ENCODE assay signal across 25 cellular contexts in the genomic region with DNA sequence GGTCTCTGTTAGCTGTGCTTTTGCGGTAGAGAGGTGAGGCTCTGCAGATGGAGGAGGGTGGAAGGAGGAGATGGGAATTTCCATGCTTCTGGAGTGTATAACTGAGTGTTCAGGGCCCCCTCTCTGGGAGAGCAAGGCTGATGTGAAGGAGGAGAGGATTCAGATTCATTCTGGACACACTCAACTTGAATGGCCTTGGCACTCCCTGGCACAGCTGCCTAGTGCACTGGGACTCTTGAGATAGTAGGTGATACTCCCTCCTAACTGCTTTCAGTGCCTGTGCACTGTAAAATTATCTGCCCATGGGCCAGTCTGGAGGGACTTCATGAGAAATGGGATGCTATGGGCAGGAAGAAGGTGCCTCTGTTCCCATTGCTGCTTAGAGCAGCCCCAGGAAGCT. TPM values are rescaled to one million over a fixed set of nuclear protein-coding genes. Genes with fewer than 3 reads are reported as not detected.
A peak's percentile ranks its signal among the peaks of the same experiment; 100 is the strongest.
DNase-seq lines count a peak whose midpoint lies in the region; ATAC-seq, FAIRE-seq and TF ChIP-seq lines count a peak whose summit lies in the region.
"Had no signal": no experiment of that assay in that cellular context is flagged by ENCODE, and none has a peak within 500 bp of the region (broad histone marks: within the 10 kb centered on the region; RNA-seq: fewer than 3 reads in every experiment).

No MANE protein-coding gene starts in this region.

- H2AFZ ChIP-seq in HepG2 (ENCODE audit: low read length) (no peak overlapping the region), neuronal stem cell (ENCODE audit: low read length) (no peak overlapping the region)

- H3K36me3 ChIP-seq in HepG2 (replicated peaks in 1 of 2; ENCODE audit: control insufficient read depth in 1 of 2, insufficient read depth in 2 of 2, low read length in 2 of 2) (peaks cover 3 to 10% of the 10 kb centered on the region in 2 experiments; a peak in 3 of 5 replicates), right lobe of liver (no peaks in the 10 kb centered on the region), muscle layer of colon (ENCODE audit: insufficient read depth, low read length) (no peaks in the 10 kb centered on the region), neuronal stem cell (replicated peaks in 1 of 2; ENCODE audit: control insufficient read depth in 2 of 2, insufficient read depth in 2 of 2, low read length in 2 of 2) (peaks cover 0 to 76% of the 10 kb centered on the region in 2 donors)
- H3K36me3 ChIP-seq: heart left ventricle, thoracic aorta had no signal

- peaks cover 47% of the 10 kb centered on the region for H3K4me1 ChIP-seq in HepG2 (ENCODE audit: insufficient read depth, low read length)
- peaks cover 0 to 22% (median 3%) of the 10 kb centered on the region in 4 donors for H3K4me1 ChIP-seq in right lobe of liver
- peaks cover 72% of the 10 kb centered on the region for H3K4me1 ChIP-seq in muscle layer of colon (ENCODE audit: insufficient read depth, low read length)
- peaks cover 0 to 12% of the 10 kb centered on the region in 2 donors for H3K4me1 ChIP-seq in neuronal stem cell (ENCODE audit: control insufficient read depth in 2 of 2, insufficient read depth in 1 of 2, low read depth in 1 of 2, low read length in 2 of 2)

- no peak overlapping the region for H3K23ac ChIP-seq in neuronal stem cell (ENCODE audit: low read depth, low read length, poor library complexity)

- H3K14ac ChIP-seq in neuronal stem cell (ENCODE audit: low read length): no peak overlapping the region

- CTCF ChIA-PET in HepG2 (lab: Yijun Ruan, JAX; ENCODE audit: low intra/inter-chr PET ratio, low total read pairs): no interaction called here

- H4K8ac ChIP-seq in neuronal stem cell (ENCODE audit: low read depth, low read length): no peak overlapping the region

- H3K36me3 Mint-ChIP-seq in brain: peaks cover 4% of the 10 kb centered on the region

- no peaks in the 10 kb centered on the region for H3K9me3 ChIP-seq in HepG2 (ENCODE audit: low read length)
- no peaks in the 10 kb centered on the region for H3K9me3 ChIP-seq in right lobe of liver
- H3K9me3 ChIP-seq in muscle layer of colon (ENCODE audit: low read length): no peaks in the 10 kb centered on the region
- H3K9me3 ChIP-seq in neuronal stem cell (replicated peaks in 1 of 2; ENCODE audit: control insufficient read depth in 2 of 2, insufficient read depth in 1 of 2, low read depth in 1 of 2, low read length in 2 of 2): no peaks in the 10 kb centered on the region
- H3K9me3 ChIP-seq: heart left ventricle, MG63, thoracic aorta had no signal

- FAIRE-seq in HepG2 (lab: Jason Lieb, UNC): no peak
- FAIRE-seq: GM12892 had no signal

- no peaks in the 10 kb centered on the region for H3K9me3 Mint-ChIP-seq in brain
- H3K9me3 Mint-ChIP-seq: activated CD4-positive, alpha-beta memory T cell treated with anti-CD3 and anti-CD28 coated beads, Interleukin-2, amount 10 ng/mL, durations not matched to agents 7 days and 5 days had no signal

- no peak overlapping the region for H2BK15ac ChIP-seq in neuronal stem cell (ENCODE audit: low read length)

- POLR2A ChIA-PET in HepG2 (lab: Yijun Ruan, JAX): interaction anchor here (1.2 kb wide), 1 partner anchor 13 kb away, joined by 3 read pairs; no protein-coding TSS in a partner anchor

- H3K9ac ChIP-seq in HepG2 (ENCODE audit: insufficient read depth, low read depth, low read length) (no peak overlapping the region), muscle layer of colon (ENCODE audit: low read length) (no peak overlapping the region), neuronal stem cell (ENCODE audit: low read depth, low read length, poor library complexity) (no peak overlapping the region)

- H3K27ac ChIP-seq in HepG2 (ENCODE audit: extremely low read length, insufficient read depth, low read length): no peak overlapping the region
- no peak overlapping the region for H3K27ac ChIP-seq in right lobe of liver
- H3K27ac ChIP-seq in muscle layer of colon (ENCODE audit: low read depth, low read length): peak overlapping the region; percentile 12
- no peak overlapping the region for H3K27ac ChIP-seq in neuronal stem cell (replicated peaks; ENCODE audit: low read length)
- H3K27ac ChIP-seq: epithelial cell of prostate, thoracic aorta had no signal

- H3K4me2 ChIP-seq in HepG2 (ENCODE audit: low read depth, low read length) (no peak overlapping the region), neuronal stem cell (ENCODE audit: insufficient read depth, low read length, poor library complexity, severe bottlenecking) (no peak overlapping the region)

- no peaks in the 10 kb centered on the region for H3K27me3 Mint-ChIP-seq in brain
- H3K27me3 Mint-ChIP-seq: activated CD4-positive, alpha-beta memory T cell treated with anti-CD3 and anti-CD28 coated beads, Interleukin-2, amount 10 ng/mL, durations not matched to agents 7 days and 5 days had no signal

- peak overlapping the region in 4 of 5 experiments; percentile 54 to 97 (median 81) for H3K27ac Mint-ChIP-seq in brain
- H3K27ac Mint-ChIP-seq: activated CD4-positive, alpha-beta memory T cell treated with anti-CD3 and anti-CD28 coated beads, Interleukin-2, amount 10 ng/mL, durations not matched to agents 7 days and 5 days had no signal

- H2BK12ac ChIP-seq in neuronal stem cell (ENCODE audit: low read length): no peak overlapping the region

- no peak overlapping the region for H2BK120ac ChIP-seq in neuronal stem cell (ENCODE audit: low read depth, low read length)

- in situ Hi-C loops in HepG2 (cut with HindIII; ENCODE audit: extremely low pct_ligation_motif_present, low pct_unique_long_range_greater_than_20kb): no loop called here

- TF ChIP-seq EP300 in HepG2 (IDR thresholded peaks at IDR 0.05; ENCODE audit: low read depth in 2 of 2, low read length in 2 of 2) (no peak), HepG2 (CRISPR knock-in tag; IDR thresholded peaks at IDR 0.05; ENCODE audit: borderline replicate concordance) (no peak)

- H3K18ac ChIP-seq in neuronal stem cell (ENCODE audit: low read length): no peak overlapping the region

- peaks cover 19% of the 10 kb centered on the region for H3K79me2 ChIP-seq in HepG2 (ENCODE audit: insufficient read depth, low read length)

- no TSS peak for BruUV-seq in HepG2 (replicated peaks; lab: Mats Ljungman, UMichigan)

- H3K4me1 Mint-ChIP-seq in brain: peaks cover 90% of the 10 kb centered on the region

- no peak for ATAC-seq in HepG2
- ATAC-seq in right lobe of liver: no peak

- DNase-seq in HepG2 (ENCODE audit: low spot score) (no peak), right lobe of liver (no peak), NCI-H2227 treated with DMSO at 0.1 percent for 48 hours (lab: John Stamatoyannopoulos, UW) (no peak), nucleus accumbens (lab: John Stamatoyannopoulos, UW) (no peak), neuronal stem cell (ENCODE audit: low spot score) (no peak)
- no peak for DNase-seq in NK-92 treated with Interleukin-12 subunit alpha and Interleukin-12 subunit beta, amount 100 ng/mL, for 24 hours (lab: John Stamatoyannopoulos, UW)
- DNase-seq: activated CD4-positive, alpha-beta memory T cell treated with anti-CD3 and anti-CD28 coated beads, Interleukin-2, amount 10 ng/mL, durations not matched to agents 7 days and 5 days; activated CD4-positive, CD25-positive, alpha-beta regulatory T cell; C1 segment of cervical spinal cord; Calu3; HCEC 1CT; heart left ventricle; mammary epithelial cell; MG63; NCI-H1417; NCI-H446; OCI-M1; stimulated activated CD4-positive, alpha-beta T cell treated with anti-CD3 and anti-CD28 coated beads, Interleukin-4, amount 100 ng/mL, for 1 hour; stimulated activated naive CD4-positive, alpha-beta T cell treated with Interleukin-2 at 50 U/mL for 16 hours; SW 1271 had no signal

- WGBS in HepG2 (ENCODE audit: low lambda C conversion rate): 100% methylated on average over 1 of the region's 1 CpG
- 100% methylated on average over 1 of the region's 1 CpG for WGBS in right lobe of liver (ENCODE audit: insufficient coverage, low coverage, low lambda C conversion rate, missing lambda C conversion rate)
- WGBS in neuronal stem cell (ENCODE audit: extremely low coverage in 2 of 2, insufficient read length in 2 of 2, insufficient replicate concordance in 1 of 2), 2 donors: no CpG with 5 or more reads among the region's 1 CpG

- H3K4me3 ChIP-seq in HepG2 (replicated peaks in 1 of 3; ENCODE audit: insufficient read depth in 1 of 3, low read depth in 2 of 3, low read length in 3 of 3) (no peak overlapping the region), right lobe of liver (no peak overlapping the region), muscle layer of colon (ENCODE audit: low read depth in 1 of 2, low read length in 2 of 2) (no peak overlapping the region), neuronal stem cell (ENCODE audit: low read length in 2 of 2) (no peak overlapping the region)
- H3K4me3 ChIP-seq: heart left ventricle, MG63, thoracic aorta had no signal

- peaks cover 16% of the 10 kb centered on the region for H4K20me1 ChIP-seq in HepG2 (ENCODE audit: insufficient read depth, low read length)

- H3K4me3 Mint-ChIP-seq in brain: peak overlapping the region in 1 of 5 experiments; percentile 13
- H3K4me3 Mint-ChIP-seq: activated CD4-positive, alpha-beta memory T cell treated with anti-CD3 and anti-CD28 coated beads, Interleukin-2, amount 10 ng/mL, durations not matched to agents 7 days and 5 days had no signal

- no peak overlapping the region for H2AK5ac ChIP-seq in neuronal stem cell (ENCODE audit: low read depth, low read length)

- intact Hi-C loops in HepG2 (cut with micrococcal nuclease; ENCODE audit: unreplicated experiment): no loop called here
- intact Hi-C loops in right lobe of liver (cut with DNase I): no loop called here

- H3K27me3 ChIP-seq in HepG2 (ENCODE audit: control insufficient read depth in 1 of 2, insufficient read depth in 2 of 2, low read length in 2 of 2) (no peaks in the 10 kb centered on the region), right lobe of liver (no peaks in the 10 kb centered on the region), muscle layer of colon (ENCODE audit: control insufficient read depth in 1 of 2, insufficient read depth in 2 of 2, low read length in 2 of 2) (no peaks in the 10 kb centered on the region), neuronal stem cell (ENCODE audit: control insufficient read depth in 3 of 3, insufficient read depth in 3 of 3, low read depth in 1 of 3, low read length in 3 of 3) (no peaks in the 10 kb centered on the region)
- H3K27me3 ChIP-seq: heart left ventricle, MG63 had no signal

- TF ChIP-seq POLR2A in HepG2 (IDR thresholded peaks at IDR 0.05; ENCODE audit: insufficient read depth in 1 of 2, low read depth in 2 of 2, low read length in 2 of 2) (no peak), right lobe of liver (IDR thresholded peaks at IDR 0.05) (no peak)

- H2BK5ac ChIP-seq in neuronal stem cell (ENCODE audit: low read length): no peak overlapping the region

- TF ChIP-seq RAD21 in HepG2 (CRISPR knock-in tag; IDR thresholded peaks at IDR 0.05): no peak

- no peak overlapping the region for H4K91ac ChIP-seq in neuronal stem cell (ENCODE audit: low read depth, low read length, poor library complexity)

- no peak overlapping the region for H3K4ac ChIP-seq in neuronal stem cell (ENCODE audit: low read length)

- peaks cover 14% of the 10 kb centered on the region for H3K79me1 ChIP-seq in neuronal stem cell (ENCODE audit: low read depth, low read length)

- TF ChIP-seq CTCF in HepG2 (CRISPR knock-in tag; IDR thresholded peaks at IDR 0.05): no peak
- TF ChIP-seq CTCF in right lobe of liver (IDR thresholded peaks at IDR 0.05): no peak
- TF ChIP-seq CTCF in brain (conservative IDR thresholded peaks at IDR 0.05): no peak

RNA-seq across cellular contexts. Expression of a gene that starts 54.2 kb away (rescaled TPM):
- total RNA-seq in HepG2 (2016; rRNA removed; fragmentation: Illumina TruSeq; extraction: Trizol) (2.2 and 2.7 TPM in 2 replicates), right lobe of liver (10 to 100 TPM in 4 of 6 experiments, 1 to 10 TPM in 2; 7.7 to 44.2 (median 18.1) TPM)
- 0.79 and 0.91 TPM in 2 replicates for total RNA-seq in HepG2 (2016; cell fraction: cytosol; rRNA removed; fragmentation: Illumina TruSeq; extraction: Trizol; ENCODE audit: low read depth)
- total RNA-seq in HepG2 (2016; cell fraction: insoluble cytoplasmic fraction; rRNA removed; fragmentation: Illumina TruSeq; extraction: Trizol): 2.5 TPM in 2 replicates
- 1.5 and 2.5 TPM in 2 replicates for total RNA-seq in HepG2 (2016; cell fraction: membrane; rRNA removed; fragmentation: Illumina TruSeq; extraction: Trizol)
- total RNA-seq in HepG2 (2016; cell fraction: nucleus; rRNA removed; fragmentation: Illumina TruSeq; extraction: Trizol): 1.3 and 1.7 TPM in 2 replicates
- polyA plus RNA-seq in HepG2 (2011; rRNA removed) (0.87 and 1.1 TPM in 2 replicates), brain (ENCODE audit: insufficient read depth, low read depth, low replicate concordance) (52.8 TPM)
- polyA plus RNA-seq in HepG2 (2011; cell fraction: cytosol; rRNA removed): 0.72 and 0.73 TPM in 2 replicates
- polyA plus RNA-seq in HepG2 (2011; cell fraction: nucleus; rRNA removed): 0.59 and 0.69 TPM in 2 replicates
- 1.2 and 1.4 TPM in 2 replicates for polyA plus RNA-seq in HepG2 (2012)
- polyA plus RNA-seq in HepG2 (2016; cell fraction: cytosol; fragmentation: Illumina TruSeq; extraction: Trizol; ENCODE audit: low read depth): 4.6 and 5.7 TPM in 2 replicates
- 10.1 and 12.3 TPM in 2 replicates for polyA plus RNA-seq in HepG2 (2016; cell fraction: insoluble cytoplasmic fraction; fragmentation: Illumina TruSeq; extraction: Trizol; ENCODE audit: low read depth)
- 6.4 and 6.8 TPM in 2 replicates for polyA plus RNA-seq in HepG2 (2016; cell fraction: membrane; fragmentation: Illumina TruSeq; extraction: Trizol; ENCODE audit: low read depth)
- polyA plus RNA-seq in HepG2 (2016; cell fraction: nucleus; fragmentation: Illumina TruSeq; extraction: Trizol; ENCODE audit: insufficient read depth, low read depth): 8.9 and 9.0 TPM in 2 replicates
- 0.72 and 4.7 TPM in 2 replicates for polyA minus RNA-seq in HepG2 (2011; rRNA and poly(A)+ RNA removed; ENCODE audit: low replicate concordance)
- 0.70 and 0.89 TPM in 2 replicates for polyA minus RNA-seq in HepG2 (2011; cell fraction: cytosol; rRNA and poly(A)+ RNA removed)
- 0.39 and 0.75 TPM in 2 replicates for polyA minus RNA-seq in HepG2 (2011; cell fraction: nucleus; rRNA and poly(A)+ RNA removed)
- polyA plus RNA-seq in neuronal stem cell (2013, experiment 1 of 2): 136 TPM
- 136 TPM for polyA plus RNA-seq in neuronal stem cell (2013, experiment 2 of 2)
